Comparison of ENCODE assay signal across 24 cellular contexts in genomic region chr3:171648079-171648478, GRCh38.
"Had no signal": no experiment of that assay in that cellular context is flagged by ENCODE, and none has a peak within 500 bp of the region (broad histone marks: within the 10 kb centered on the region; RNA-seq: fewer than 3 reads in every experiment).

No MANE protein-coding gene starts in this region.

- H2AFZ ChIP-seq: hepatocyte had no signal

- FAIRE-seq: frontal cortex had no signal

- H3K4me3 ChIP-seq: breast epithelium, coronary artery, esophagus muscularis mucosa, hepatocyte, prostate gland, tibial nerve, uterus had no signal

- DNase-seq: activated CD4-positive, alpha-beta memory T cell treated with anti-CD3 and anti-CD28 coated beads for 36 hours; activated CD4-positive, alpha-beta T cell treated with anti-CD3 and anti-CD28 coated beads for 4 hours; activated CD4-positive, CD25-positive, alpha-beta regulatory T cell; activated naive CD4-positive, alpha-beta T cell treated with Interleukin-2 at 50 U/mL for 16 hours; activated naive CD8-positive, alpha-beta T cell treated with anti-CD3 and anti-CD28 coated beads for 36 hours; activated T-cell treated with anti-CD3 and anti-CD28 coated beads, Interleukin-2, amount 50 U/mL, for 48 hours; amniotic stem cell; glutamatergic neuron; immature natural killer cell; left ventricle myocardium superior; mammary epithelial cell; natural killer cell; stimulated activated CD4-positive, alpha-beta T cell treated with anti-CD3 and anti-CD28 coated beads, Interleukin-12 subunit alpha, Interleukin-12 subunit beta, amount 100 ng/mL, for 4 hours; stimulated activated CD4-positive, alpha-beta T cell treated with anti-CD3 and anti-CD28 coated beads, Interleukin-4, amount 100 ng/mL, for 4 hours; stimulated activated naive CD8-positive, alpha-beta T cell treated with anti-CD3 and anti-CD28 coated beads, Interleukin-15, amount 100 ng/mL, for 72 hours; T1000; uterus had no signal

- H3K4me1 ChIP-seq: prostate gland, uterus had no signal

- H3K9me3 ChIP-seq: breast epithelium, esophagus muscularis mucosa, prostate gland, tibial nerve, uterus had no signal

- H3K36me3 ChIP-seq: breast epithelium, prostate gland, tibial nerve, uterus had no signal

- H3K4me2 ChIP-seq: hepatocyte had no signal

- H3K27me3 ChIP-seq: breast epithelium, esophagus muscularis mucosa, hepatocyte, tibial nerve, uterus had no signal

- ATAC-seq: left ventricle myocardium superior; natural killer cell; stimulated activated naive CD8-positive, alpha-beta T cell treated with anti-CD3 and anti-CD28 coated beads, Interleukin-15, amount 100 ng/mL, for 72 hours had no signal

- H3K27ac ChIP-seq: breast epithelium, coronary artery, esophagus muscularis mucosa, hepatocyte, prostate gland, tibial nerve, uterus had no signal

- H3K79me2 ChIP-seq: hepatocyte had no signal
